19 cellular contexts compared by ENCODE assay signal in genomic region chr12:42017036-42017435, GRCh38.
DNase-seq lines count a peak whose midpoint lies in the region; ATAC-seq and TF ChIP-seq lines count a peak whose summit lies in the region.
"Had no signal": no experiment of that assay in that cellular context is flagged by ENCODE, and none has a peak within 500 bp of the region (broad histone marks: within the 10 kb centered on the region; RNA-seq: fewer than 3 reads in every experiment).

No MANE protein-coding gene starts in this region.

- peak overlapping the region; percentile 0; the same call in 1 of the 2 replicates for H3K4me3 ChIP-seq in OCI-LY3 (ENCODE audit: low read length)
- H3K4me3 ChIP-seq in neural progenitor cell, result no peak overlapping the region
- H3K4me3 ChIP-seq in suprapubic skin, result no peak overlapping the region
- H3K4me3 ChIP-seq: BLaER1 treated with 17β-estradiol and CSF1 and Interleukin-3, amounts not matched to agents 10 nM and 100 nM; MG63 had no signal

- ATAC-seq in GM18867 (IDR thresholded peaks at IDR 0.05; ENCODE audit: unreplicated experiment), result peak; percentile 43
- ATAC-seq in HG03159 (IDR thresholded peaks at IDR 0.05; ENCODE audit: unreplicated experiment), result peak; percentile 45
- no peak for ATAC-seq in HG03442 (IDR thresholded peaks at IDR 0.05; ENCODE audit: unreplicated experiment)
- no peak for ATAC-seq in HG02759 (IDR thresholded peaks at IDR 0.05; ENCODE audit: unreplicated experiment)
- ATAC-seq: Panc1 had no signal

- H3K9me3 ChIP-seq in OCI-LY3 (ENCODE audit: insufficient read depth, low read length), result no peaks in the 10 kb centered on the region
- no peaks in the 10 kb centered on the region for H3K9me3 ChIP-seq in neural progenitor cell (ENCODE audit: low read depth)
- H3K9me3 ChIP-seq in suprapubic skin, result no peaks in the 10 kb centered on the region
- H3K9me3 ChIP-seq: BLaER1 treated with 17β-estradiol and CSF1 and Interleukin-3, amounts not matched to agents 10 nM and 100 nM; MG63 had no signal

- peaks cover 3% of the 10 kb centered on the region for H3K9me3 Mint-ChIP-seq in neural progenitor cell
- H3K9me3 Mint-ChIP-seq: CD8-positive, alpha-beta memory T cell had no signal

- H3K36me3 Mint-ChIP-seq in neural progenitor cell, result no peaks in the 10 kb centered on the region
- H3K36me3 Mint-ChIP-seq: CD8-positive, alpha-beta memory T cell had no signal

- H3K27me3 ChIP-seq in OCI-LY3 (ENCODE audit: low read depth, low read length) (no peaks in the 10 kb centered on the region), neural progenitor cell (no peaks in the 10 kb centered on the region), suprapubic skin (no peaks in the 10 kb centered on the region)
- H3K27me3 ChIP-seq: BLaER1 treated with 17β-estradiol and CSF1 and Interleukin-3, amounts not matched to agents 10 nM and 100 nM; MG63 had no signal

- peaks cover 15% of the 10 kb centered on the region for H3F3A ChIP-seq in neural progenitor cell (ENCODE audit: low read depth)

- H3K27ac Mint-ChIP-seq in neural progenitor cell, result peak overlapping the region; percentile 50

- peaks cover 33% of the 10 kb centered on the region for H3K4me1 Mint-ChIP-seq in neural progenitor cell
- H3K4me1 Mint-ChIP-seq: CD8-positive, alpha-beta memory T cell had no signal

- H2AFZ ChIP-seq in OCI-LY3 (ENCODE audit: low read depth, low read length) (no peak overlapping the region), neural progenitor cell (replicated peaks) (peak overlapping the region; percentile 50)

- H3K4me2 ChIP-seq in OCI-LY3 (ENCODE audit: low read length) (peak overlapping the region; percentile 59), neural progenitor cell (no peak overlapping the region)
- H3K4me2 ChIP-seq: BLaER1 treated with 17β-estradiol and CSF1 and Interleukin-3, amounts not matched to agents 10 nM and 100 nM had no signal

- WGBS in suprapubic skin, result 70% methylated on average over 6 of the region's 6 CpGs

- H3K4me3 Mint-ChIP-seq in neural progenitor cell, result no peak overlapping the region
- H3K4me3 Mint-ChIP-seq: CD8-positive, alpha-beta memory T cell had no signal

- H3K4me1 ChIP-seq in OCI-LY3 (ENCODE audit: low read length) (peaks cover 20% of the 10 kb centered on the region), neural progenitor cell (peaks cover 32% of the 10 kb centered on the region), suprapubic skin (no peaks in the 10 kb centered on the region)

- TF ChIP-seq POLR2A in suprapubic skin (IDR thresholded peaks at IDR 0.05), result no peak

- DNase-seq in neural progenitor cell (ENCODE audit: low spot score), result no peak
- no peak for DNase-seq in suprapubic skin (ENCODE audit: low spot score in 2 of 2)
- DNase-seq: CD8-positive, alpha-beta memory T cell; DMS53; MG63; NCI-H1105; NCI-H2081 treated with DMSO at 0.1 percent for 48 hours; NCI-H510A; NCI-H748 treated with DMSO at 0.1 percent for 48 hours; SW 1271; T-helper 2 cell had no signal

- H4K20me1 ChIP-seq in OCI-LY3 (ENCODE audit: insufficient read depth, low read length) (no peaks in the 10 kb centered on the region), neural progenitor cell (ENCODE audit: low read depth) (no peaks in the 10 kb centered on the region)
- H4K20me1 ChIP-seq: BLaER1 treated with 17β-estradiol and CSF1 and Interleukin-3, amounts not matched to agents 10 nM and 100 nM had no signal

- H3K9ac ChIP-seq in OCI-LY3 (ENCODE audit: low read length), result no peak overlapping the region
- no peak overlapping the region for H3K9ac ChIP-seq in neural progenitor cell
- H3K9ac ChIP-seq: BLaER1 treated with 17β-estradiol and CSF1 and Interleukin-3, amounts not matched to agents 10 nM and 100 nM had no signal

- H3K27ac ChIP-seq in OCI-LY3 (ENCODE audit: low read length) (no peak overlapping the region), neural progenitor cell (no peak overlapping the region), suprapubic skin (no peak overlapping the region)
- H3K27ac ChIP-seq: BLaER1 treated with 17β-estradiol and CSF1 and Interleukin-3, amounts not matched to agents 10 nM and 100 nM; HL-60 had no signal

- H3K36me3 ChIP-seq in OCI-LY3 (replicated peaks; ENCODE audit: low read depth, low read length) (no peaks in the 10 kb centered on the region), neural progenitor cell (no peaks in the 10 kb centered on the region), suprapubic skin (no peaks in the 10 kb centered on the region)
- H3K36me3 ChIP-seq: BLaER1 treated with 17β-estradiol and CSF1 and Interleukin-3, amounts not matched to agents 10 nM and 100 nM; MG63 had no signal

- peaks cover 4% of the 10 kb centered on the region for H3K27me3 Mint-ChIP-seq in neural progenitor cell (ENCODE audit: insufficient read depth, low read depth)

- H3K79me2 ChIP-seq in OCI-LY3 (ENCODE audit: low read length), result no peaks in the 10 kb centered on the region
- H3K79me2 ChIP-seq in neural progenitor cell (ENCODE audit: low read depth), result no peaks in the 10 kb centered on the region

- TF ChIP-seq EP300 in suprapubic skin (IDR thresholded peaks at IDR 0.05), result no peak

- TF ChIP-seq CTCF in OCI-LY3 (IDR thresholded peaks at IDR 0.05; ENCODE audit: low read depth, low read length), result no peak
- no peak for TF ChIP-seq CTCF in neural progenitor cell (IDR thresholded peaks at IDR 0.05)
- no peak for TF ChIP-seq CTCF in suprapubic skin (IDR thresholded peaks at IDR 0.05)

Comparison
In these comparisons a context has a peak if more than half of its experiments do, and no peak if none do; other contexts are left out.
1. ATAC-seq: peak in GM18867 (single experiment) and HG03159 (single experiment); none in HG03442 (single experiment) and HG02759 (single experiment).